9 cellular contexts compared by ENCODE assay signal in genomic region chr2:23287250-23287704, GRCh38.
DNase-seq lines count a peak whose midpoint lies in the region; ATAC-seq, FAIRE-seq and TF ChIP-seq lines count a peak whose summit lies in the region.
"Had no signal": no experiment of that assay in that cellular context is flagged by ENCODE, and none has a peak within 500 bp of the region (broad histone marks: within the 10 kb centered on the region; RNA-seq: fewer than 3 reads in every experiment).

No MANE protein-coding gene starts in this region.

- H3K4me3 ChIP-seq in body of pancreas (no peak overlapping the region), kidney (ENCODE audit: low read length in 2 of 2) (no peak overlapping the region), sigmoid colon (no peak overlapping the region)

- no peak for TF ChIP-seq POLR2A in body of pancreas (IDR thresholded peaks at IDR 0.05)
- TF ChIP-seq POLR2A in sigmoid colon (IDR thresholded peaks at IDR 0.05), result no peak

- H3K4me1 ChIP-seq in body of pancreas (no peaks in the 10 kb centered on the region), kidney (ENCODE audit: control insufficient read depth in 1 of 2, insufficient read depth in 1 of 2, low read depth in 1 of 2, low read length in 2 of 2) (peaks cover 0 to 9% of the 10 kb centered on the region in 2 donors), sigmoid colon (peaks cover 0 to 57% (median 46%) of the 10 kb centered on the region in 4 donors)

- no peak for FAIRE-seq in kidney (lab: Jason Lieb, UNC)

- H3K36me3 ChIP-seq in body of pancreas (replicated peaks in 1 of 2; ENCODE audit: insufficient read depth in 1 of 2, low read depth in 2 of 2) (no peaks in the 10 kb centered on the region), kidney (ENCODE audit: control insufficient read depth in 1 of 2, insufficient read depth in 2 of 2, low read length in 2 of 2) (no peaks in the 10 kb centered on the region), sigmoid colon (no peaks in the 10 kb centered on the region)

- no peak overlapping the region for H3K27ac ChIP-seq in body of pancreas
- H3K27ac ChIP-seq in kidney (ENCODE audit: low read depth in 2 of 2, low read length in 2 of 2), result peak overlapping the region in 1 of 2 donors; percentile 25
- peak overlapping the region; percentile 78 to 86 (median 82) for H3K27ac ChIP-seq in sigmoid colon

- peak; percentile 18 for ATAC-seq in body of pancreas

- H3K9ac ChIP-seq in kidney (ENCODE audit: low read length in 2 of 2), result no peak overlapping the region

- TF ChIP-seq CTCF in body of pancreas (IDR thresholded peaks at IDR 0.05) (no peak), kidney (IDR thresholded peaks at IDR 0.05; ENCODE audit: borderline replicate concordance, extremely low read depth, insufficient read depth) (no peak), sigmoid colon (IDR thresholded peaks at IDR 0.05) (no peak)

- WGBS in body of pancreas, 2 donors, result 45 to 61% methylated on average over 3 of the region's 3 CpGs
- WGBS in sigmoid colon, 2 donors, result 71 to 73% methylated on average over 3 of the region's 3 CpGs

- H3K9me3 ChIP-seq in body of pancreas (no peaks in the 10 kb centered on the region), kidney (ENCODE audit: control insufficient read depth in 1 of 2, low read length in 2 of 2) (no peaks in the 10 kb centered on the region), sigmoid colon (no peaks in the 10 kb centered on the region)

- peak; percentile 67 for DNase-seq in ELF-1 (ENCODE audit: low read depth, low spot score)
- DNase-seq in body of pancreas, result peak in 1 of 4 donors; percentile 30
- DNase-seq in kidney, result peak; percentile 77
- peak; percentile 72 for DNase-seq in sigmoid colon
- no peak for DNase-seq in activated CD4-positive, alpha-beta T cell treated with anti-CD3 and anti-CD28 coated beads for 1 hour
- DNase-seq in GDM1 (lab: John Stamatoyannopoulos, UW), result no peak
- DNase-seq in NOMO-1 treated with DMSO at 0.1 percent for 48 hours (lab: John Stamatoyannopoulos, UW; ENCODE audit: unreplicated experiment), result no peak
- no peak for DNase-seq in NCI-H2196 treated with DMSO at 0.1 percent for 48 hours (lab: John Stamatoyannopoulos, UW; ENCODE audit: unreplicated experiment)
- DNase-seq: amniotic stem cell had no signal

- intact Hi-C loops in body of pancreas (cut with DNase I), result no loop called here
- intact Hi-C loops in kidney (cut with DNase I), result no loop called here
- intact Hi-C loops in sigmoid colon (cut with DNase I), result no loop called here

- H3K27me3 ChIP-seq in body of pancreas (no peaks in the 10 kb centered on the region), sigmoid colon (no peaks in the 10 kb centered on the region)

- TF ChIP-seq EP300 in sigmoid colon (IDR thresholded peaks at IDR 0.05), result peak in 1 of 4 donors; percentile 9

Comparison
In these comparisons a context has a peak if more than half of its experiments do, and no peak if none do; other contexts are left out.
1. DNase-seq: peak in ELF-1 (single experiment), kidney (single experiment) and sigmoid colon (single experiment); none in activated CD4-positive, alpha-beta T cell treated with anti-CD3 and anti-CD28 coated beads for 1 hour (single experiment), GDM1 (single experiment), NOMO-1 treated with DMSO at 0.1 percent for 48 hours (single experiment) and NCI-H2196 treated with DMSO at 0.1 percent for 48 hours (single experiment).
2. H3K27ac ChIP-seq: peak in sigmoid colon (4 of 4); none in body of pancreas (0 of 4).